9 cellular contexts compared by ENCODE assay signal in genomic region chr6:44222486-44222986, GRCh38. TPM values are rescaled to one million over a fixed set of nuclear protein-coding genes. Genes with fewer than 3 reads are reported as not detected.
DNase-seq lines count a peak whose midpoint lies in the region; ATAC-seq, FAIRE-seq and TF ChIP-seq lines count a peak whose summit lies in the region.
"Had no signal": no experiment of that assay in that cellular context is flagged by ENCODE, and none has a peak within 500 bp of the region (broad histone marks: within the 10 kb centered on the region; RNA-seq: fewer than 3 reads in every experiment).

No MANE protein-coding gene starts in this region.

- no peaks in the 10 kb centered on the region for H3K9me3 Mint-ChIP-seq in chondrocyte (ENCODE audit: low read depth)
- no peaks in the 10 kb centered on the region for H3K9me3 Mint-ChIP-seq in naive B cell

- H3K36me3 Mint-ChIP-seq in chondrocyte (ENCODE audit: low read depth) (no peaks in the 10 kb centered on the region), naive B cell (no peaks in the 10 kb centered on the region)

- CTCF ChIA-PET in AG04449 (lab: Yijun Ruan, JAX): interaction anchor here (0.9 to 8.2 kb wide), 11 partner anchors 10 to 125 kb away, joined by 3 to 175 read pairs (median 5); partner anchors contain the start of gene HSP90AB1

- no peak for TF ChIP-seq POLR2A in H54 (IDR thresholded peaks at IDR 0.05; ENCODE audit: low read depth, low read length)

- H3K4me1 Mint-ChIP-seq in chondrocyte (ENCODE audit: low read depth): peaks cover 83% of the 10 kb centered on the region
- peaks cover 34 to 42% (median 38%) of the 10 kb centered on the region in 3 donors for H3K4me1 Mint-ChIP-seq in naive B cell

- H3K4me3 Mint-ChIP-seq in chondrocyte (ENCODE audit: unreplicated experiment) (peak overlapping the region; percentile 86), naive B cell (peak overlapping the region; percentile 77 to 92 (median 89))

- TF ChIP-seq CTCF in AG04449 (IDR thresholded peaks at IDR 0.05; ENCODE audit: insufficient read depth, low read length, missing control alignments) (no peak), chondrocyte (IDR thresholded peaks at IDR 0.05) (no peak)

- peak overlapping the region; percentile 63; the same call in 1 of the 2 replicates for H3K4me3 ChIP-seq in AG04449 (ENCODE audit: low read depth, low read length)
- peak overlapping the region; percentile 58 for H3K4me3 ChIP-seq in Jurkat, Clone E6-1 (ENCODE audit: low read length)

- no peak for ATAC-seq in naive B cell (ENCODE audit: low read depth in 2 of 2)

- no peak for FAIRE-seq in H54 (lab: Jason Lieb, UNC)

- H3K27me3 Mint-ChIP-seq in chondrocyte (ENCODE audit: low read depth): no peaks in the 10 kb centered on the region
- peaks cover 0 to 13% (median 0%) of the 10 kb centered on the region in 3 donors for H3K27me3 Mint-ChIP-seq in naive B cell

- DNase-seq in AG04449 (ENCODE audit: low read depth, low spot score) (no peak), chondrocyte (ENCODE audit: low spot score) (no peak), naive B cell (no peak), NOMO-1 treated with dmso at 0.1 percent for 144 hours (lab: John Stamatoyannopoulos, UW; ENCODE audit: unreplicated experiment) (no peak), H54 (ENCODE audit: insufficient read length, low spot score) (no peak), NOMO-1 (lab: John Stamatoyannopoulos, UW; ENCODE audit: unreplicated experiment in 2 of 2) (no peak), kidney tubule cell (ENCODE audit: low spot score) (no peak)
- DNase-seq in Jurkat, Clone E6-1 (ENCODE audit: low read depth, low spot score): no peak

- POLR2A ChIA-PET in AG04449 (lab: Yijun Ruan, JAX): interaction anchor here (0.7 to 2.6 kb wide), 3 partner anchors 12 to 32 kb away, joined by 3 to 16 read pairs (median 3); partner anchors contain the start of gene HSP90AB1

- H3K27ac Mint-ChIP-seq in chondrocyte (ENCODE audit: unreplicated experiment) (peak overlapping the region; percentile 100), naive B cell (peak overlapping the region in 3 of 6 donors; percentile 70 to 87 (median 72))

RNA-seq across cellular contexts. Expression of gene SLC29A1, which starts 0.9 kb away (rescaled TPM):
- 130 TPM for polyA plus RNA-seq in Jurkat, Clone E6-1 (2012; ENCODE audit: insufficient read depth, insufficient read length)
- 161 to 231 TPM (median 221 TPM) in 3 replicates for total RNA-seq in chondrocyte
- 1 to 10 TPM in 3 of 6 donors, under 1 TPM in 3; 0.15 to 3.1 (median 0.99) TPM for polyA plus RNA-seq in naive B cell (ENCODE audit: low read depth in 6 of 6)

RNA-seq across cellular contexts. Expression of gene MYMX, which starts 5.8 kb away (rescaled TPM):
- not detected for polyA plus RNA-seq in Jurkat, Clone E6-1 (2012; ENCODE audit: insufficient read depth, insufficient read length)
- total RNA-seq in chondrocyte: not detected in 3 replicates
- polyA plus RNA-seq in naive B cell (ENCODE audit: low read depth in 6 of 6): not detected
- total RNA-seq: activated CD8-positive, alpha-beta memory T cell treated with anti-CD3 and anti-CD28 coated beads for 36 hours had no signal

RNA-seq across cellular contexts. Expression of gene HSP90AB1, which starts 24.4 kb away (rescaled TPM):
- polyA plus RNA-seq in Jurkat, Clone E6-1 (2012; ENCODE audit: insufficient read depth, insufficient read length): 1,225 TPM
- total RNA-seq in chondrocyte: 508 to 805 TPM (median 512 TPM) in 3 replicates
- 100 to 1,000 TPM; 420 to 486 (median 447) TPM for polyA plus RNA-seq in naive B cell (ENCODE audit: low read depth in 6 of 6)

RNA-seq across cellular contexts. Expression of gene SLC35B2, which starts 34.8 kb away (rescaled TPM):
- polyA plus RNA-seq in Jurkat, Clone E6-1 (2012; ENCODE audit: insufficient read depth, insufficient read length): 48.0 TPM
- total RNA-seq in chondrocyte: 71.5 to 83.1 TPM (median 75.7 TPM) in 3 replicates
- polyA plus RNA-seq in naive B cell (ENCODE audit: low read depth in 6 of 6): 10 to 100 TPM; 24.2 to 38.6 (median 27.2) TPM

RNA-seq across cellular contexts. Expression of gene NFKBIE, which starts 42.8 kb away (rescaled TPM):
- 14.1 TPM for polyA plus RNA-seq in Jurkat, Clone E6-1 (2012; ENCODE audit: insufficient read depth, insufficient read length)
- 3.0 to 7.0 TPM (median 6.2 TPM) in 3 replicates for total RNA-seq in chondrocyte
- polyA plus RNA-seq in naive B cell (ENCODE audit: low read depth in 6 of 6): 10 to 100 TPM; 22.1 to 30.8 (median 27.9) TPM
